ENCODE assay signal across 32 cellular contexts in genomic region chr2:149472413-149472812, GRCh38.
DNase-seq lines count a peak whose midpoint lies in the region; ATAC-seq and TF ChIP-seq lines count a peak whose summit lies in the region.
"Had no signal": no experiment of that assay in that cellular context is flagged by ENCODE, and none has a peak within 500 bp of the region (broad histone marks: within the 10 kb centered on the region; RNA-seq: fewer than 3 reads in every experiment).

No MANE protein-coding gene starts in this region.

- CTCF ChIA-PET in SK-N-SH (lab: Yijun Ruan, JAX) = no interaction called here

- no peaks in the 10 kb centered on the region for H3K9me2 ChIP-seq in SK-N-SH

- no peak overlapping the region for H3K4me2 ChIP-seq in SK-N-SH
- H3K4me2 ChIP-seq: A549; BLaER1; BLaER1 treated with 17β-estradiol and CSF1 and Interleukin-3, amounts not matched to agents 10 nM and 100 nM had no signal

- no peaks in the 10 kb centered on the region for H3K9me3 ChIP-seq in SK-N-SH
- H3K9me3 ChIP-seq: A549; BE2C; BLaER1; BLaER1 treated with 17β-estradiol and CSF1 and Interleukin-3, amounts not matched to agents 10 nM and 100 nM had no signal

- 48% methylated on average over 2 of the region's 2 CpGs for WGBS in SK-N-SH (ENCODE audit: low lambda C conversion rate)

- H3K36me3 ChIP-seq in SK-N-SH (replicated peaks in 1 of 2; ENCODE audit: control insufficient read depth in 1 of 2, insufficient read depth in 2 of 2, low read length in 1 of 2) = peaks cover 2 to 13% of the 10 kb centered on the region in 2 experiments
- H3K36me3 ChIP-seq: BE2C; BLaER1; BLaER1 treated with 17β-estradiol and CSF1 and Interleukin-3, amounts not matched to agents 10 nM and 100 nM had no signal

- ATAC-seq in SK-N-SH treated with all-trans-retinoic acid at 6 μM for 48 hours = no peak
- ATAC-seq: A549; CD8-positive, alpha-beta T cell had no signal

- H2AFZ ChIP-seq in SK-N-SH (ENCODE audit: low read depth) = no peak overlapping the region

- no peaks in the 10 kb centered on the region for H4K20me1 ChIP-seq in SK-N-SH (ENCODE audit: insufficient read depth)
- H4K20me1 ChIP-seq: BLaER1; BLaER1 treated with 17β-estradiol and CSF1 and Interleukin-3, amounts not matched to agents 10 nM and 100 nM had no signal

- no peak overlapping the region for H3K9ac ChIP-seq in SK-N-SH
- H3K9ac ChIP-seq: BLaER1; BLaER1 treated with 17β-estradiol and CSF1 and Interleukin-3, amounts not matched to agents 10 nM and 100 nM had no signal

- POLR2A ChIA-PET in SK-N-SH (lab: Yijun Ruan, JAX) = no interaction called here

- TF ChIP-seq RAD21 in SK-N-SH (IDR thresholded peaks at IDR 0.05; ENCODE audit: low read length) = no peak

- DNase-seq in SK-N-DZ (ENCODE audit: low spot score) = peak; percentile 32
- DNase-seq in SK-N-SH = peak; percentile 13
- DNase-seq in retinal pigment epithelial cell (ENCODE audit: low read depth) = peak; percentile 86
- DNase-seq in NCI-H2107 treated with DMSO at 0.1 percent for 48 hours (lab: John Stamatoyannopoulos, UW; ENCODE audit: unreplicated experiment) = no peak
- no peak for DNase-seq in DMS153 (lab: John Stamatoyannopoulos, UW)
- DNase-seq in amniotic stem cell (lab: John Stamatoyannopoulos, UW) = no peak
- DNase-seq in iPS-NIHi7 (ENCODE audit: extremely low spot score) = no peak
- DNase-seq: 8988T; ACHN; AML-193; BE2C; C1 segment of cervical spinal cord; Caco-2; Calu3; CD4-positive, alpha-beta memory T cell; CD4-positive, alpha-beta T cell; CD4-positive, CD25-positive, alpha-beta regulatory T cell; CD8-positive, alpha-beta memory T cell; CD8-positive, alpha-beta T cell; COR-L47; DMS 273 treated with DMSO at 0.1 percent for 48 hours; DMS53; DMS79; DMS79 treated with DMSO at 0.1 percent for 48 hours; DND-41; EL had no signal

- H3K27ac ChIP-seq in SK-N-SH (ENCODE audit: low read depth in 2 of 2, low read length in 1 of 2) = no peak overlapping the region
- H3K27ac ChIP-seq: 22Rv1; A549; BLaER1; BLaER1 treated with 17β-estradiol and CSF1 and Interleukin-3, amounts not matched to agents 10 nM and 100 nM; C4-2B had no signal

- no peaks in the 10 kb centered on the region for H3K79me2 ChIP-seq in SK-N-SH (ENCODE audit: insufficient read depth)

- no peaks in the 10 kb centered on the region for H3F3A ChIP-seq in SK-N-SH (replicated peaks; ENCODE audit: insufficient read depth)

- no peak overlapping the region for H3K4me3 ChIP-seq in SK-N-SH (ENCODE audit: low read depth in 2 of 2, low read length in 1 of 2)
- no peak overlapping the region for H3K4me3 ChIP-seq in retinal pigment epithelial cell (ENCODE audit: low read length)
- H3K4me3 ChIP-seq: A549; BLaER1; BLaER1 treated with 17β-estradiol and CSF1 and Interleukin-3, amounts not matched to agents 10 nM and 100 nM had no signal

- H3K4me1 ChIP-seq in SK-N-SH (ENCODE audit: control insufficient read depth in 1 of 2, insufficient read depth in 2 of 2, low read depth in 1 of 2, low read length in 1 of 2) = no peaks in the 10 kb centered on the region; a peak in 1 of 4 replicates
- H3K4me1 ChIP-seq: A549; BE2C; BLaER1; BLaER1 treated with 17β-estradiol and CSF1 and Interleukin-3, amounts not matched to agents 10 nM and 100 nM had no signal

- TF ChIP-seq EP300 in SK-N-SH (IDR thresholded peaks at IDR 0.05; ENCODE audit: borderline replicate concordance in 1 of 2, low read depth in 1 of 2, low read length in 1 of 2) = peak in 1 of 2 experiments; percentile 58; a peak in 2 of 4 replicates

- TF ChIP-seq CTCF in SK-N-SH (IDR thresholded peaks at IDR 0.05) = no peak
- no peak for TF ChIP-seq CTCF in retinal pigment epithelial cell (conservative IDR thresholded peaks at IDR 0.05; ENCODE audit: low read depth, low read length)

- no peaks in the 10 kb centered on the region for H3K27me3 ChIP-seq in SK-N-SH (ENCODE audit: insufficient read depth)
- H3K27me3 ChIP-seq: BE2C; BLaER1; BLaER1 treated with 17β-estradiol and CSF1 and Interleukin-3, amounts not matched to agents 10 nM and 100 nM had no signal

TF ChIP-seq in SK-N-SH, 30 proteins besides CTCF, POLR2A, EP300 and RAD21:
- no peak for TF ChIP-seq RFX5 (IDR thresholded peaks at IDR 0.05; ENCODE audit: low read length)
- peak; percentile 75 for TF ChIP-seq RCOR1 (IDR thresholded peaks at IDR 0.05; ENCODE audit: low read length)
- no peak for TF ChIP-seq FOXM1 (IDR thresholded peaks at IDR 0.05; ENCODE audit: low read depth)
- no peak for TF ChIP-seq USF2 (IDR thresholded peaks at IDR 0.05; ENCODE audit: borderline replicate concordance, low read depth, low read length)
- TF ChIP-seq NFIC (IDR thresholded peaks at IDR 0.05; ENCODE audit: borderline replicate concordance) = no peak
- TF ChIP-seq GATA2 (CRISPR knock-in tag; IDR thresholded peaks at IDR 0.05) = peak; percentile 70; the same call in 1 of the 2 replicates
- no peak for TF ChIP-seq SMC3 (IDR thresholded peaks at IDR 0.05; ENCODE audit: low read depth, low read length)

TF ChIP-seq in SK-N-SH treated with all-trans-retinoic acid at 6 μM for 48 hours, 23 proteins besides CTCF, POLR2A, EP300 and RAD21:
- TF ChIP-seq CSDC2 (CRISPR knock-in tag; IDR thresholded peaks at IDR 0.05) (no peak), ZNF565 (CRISPR knock-in tag; conservative IDR thresholded peaks at IDR 0.05; ENCODE audit: low read depth) (no peak), ZFP3 (CRISPR knock-in tag; IDR thresholded peaks at IDR 0.05) (no peak), ISL1 (CRISPR knock-in tag; IDR thresholded peaks at IDR 0.05) (0 out of 2 replicates have a peak, but pooled peaks have one; percentile 21)

Comparison
In these comparisons a context has a peak if more than half of its experiments do, and no peak if none do; other contexts are left out.
1. DNase-seq: peak in SK-N-DZ (single experiment), SK-N-SH (single experiment) and retinal pigment epithelial cell (single experiment); none in NCI-H2107 treated with DMSO at 0.1 percent for 48 hours (single experiment), DMS153 (single experiment), amniotic stem cell (single experiment) and iPS-NIHi7 (single experiment).